26 cellular contexts compared by ENCODE assay signal in the genomic region with DNA sequence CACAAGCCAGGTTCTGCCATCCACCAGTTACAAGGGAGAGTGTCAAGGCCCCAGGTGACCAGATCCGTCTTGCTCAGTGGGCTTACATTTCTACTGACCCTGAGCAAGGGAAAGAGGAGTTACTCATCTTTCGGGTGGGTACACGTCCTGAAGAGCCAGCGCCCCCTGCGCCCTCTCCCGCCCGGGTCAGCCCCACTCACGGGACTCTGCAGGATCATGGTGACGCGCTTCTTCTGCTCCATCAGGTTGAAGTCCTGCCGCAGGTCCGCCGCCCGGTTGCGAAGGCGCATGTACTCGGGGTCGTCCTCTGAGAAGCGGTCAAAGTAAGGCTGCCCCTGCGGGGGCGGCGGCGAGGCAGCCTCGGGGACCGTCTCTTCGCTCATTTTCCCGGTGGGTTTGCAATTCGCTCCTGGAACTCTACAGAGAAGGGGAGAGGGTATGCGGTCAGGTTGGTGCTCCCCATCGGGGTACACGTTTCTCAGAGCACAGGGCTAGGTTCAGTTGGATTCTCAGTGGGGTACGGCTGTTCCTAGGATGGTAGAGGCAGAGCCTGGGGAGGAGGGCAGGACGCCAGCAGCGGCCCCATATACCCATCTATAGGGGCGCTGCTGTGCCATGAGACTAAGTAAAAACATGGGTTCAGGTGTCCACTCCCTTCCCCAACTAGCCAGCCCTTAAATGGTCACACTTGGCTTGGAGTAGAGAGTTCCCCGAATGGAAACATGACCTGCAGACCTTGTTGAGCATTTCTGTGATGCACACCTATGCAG.
"Had no signal": no experiment of that assay in that cellular context is flagged by ENCODE, and none has a peak within 500 bp of the region (broad histone marks: within the 10 kb centered on the region; RNA-seq: fewer than 3 reads in every experiment).

No MANE protein-coding gene starts in this region.

- H3K9me3 ChIP-seq: adrenal gland, body of pancreas, colonic mucosa, gastrocnemius medialis, left lung, mucosa of descending colon, spleen, tibial nerve had no signal

- H3K36me3 ChIP-seq: adrenal gland, colonic mucosa, gastrocnemius medialis, left lung, spleen, tibial nerve had no signal

- H3K27ac Mint-ChIP-seq: activated CD8-positive, alpha-beta T cell treated with anti-CD3 and anti-CD28 coated beads, Interleukin-2, amount 10 ng/mL, durations not matched to agents 7 days and 5 days; activated naive CD8-positive, alpha-beta T cell treated with anti-CD3 and anti-CD28 coated beads for 36 hours; activated T-cell treated with anti-CD3 and anti-CD28 coated beads, Interleukin-2, amount 50 U/mL, for 24 hours; activated T-helper 17 cell treated with anti-CD3 and anti-CD28 coated beads, Interleukin-2, amount 50 U/mL, for 72 hours; natural killer cell treated with Interleukin-12 subunit alpha and Interleukin-12 subunit beta and Interleukin-15 and Interleukin-18, amount 100 ng/mL, for 72 hours had no signal

- ATAC-seq: activated CD4-positive, CD25-positive, alpha-beta regulatory T cell treated with anti-CD3 and anti-CD28 coated beads, Interleukin-2, amount 50 U/mL, for 24 hours; activated CD8-positive, alpha-beta T cell treated with anti-CD3 and anti-CD28 coated beads, Interleukin-2, amount 10 ng/mL, durations not matched to agents 7 days and 5 days; activated T-helper 17 cell treated with anti-CD3 and anti-CD28 coated beads, Interleukin-2, amount 50 U/mL, for 72 hours; body of pancreas; gastrocnemius medialis; left lung; mucosa of descending colon; right cardiac atrium had no signal

- H3K9me3 Mint-ChIP-seq: activated naive CD8-positive, alpha-beta T cell treated with anti-CD3 and anti-CD28 coated beads for 36 hours; activated T-cell treated with anti-CD3 and anti-CD28 coated beads, Interleukin-2, amount 50 U/mL, for 24 hours; activated T-helper 17 cell treated with anti-CD3 and anti-CD28 coated beads, Interleukin-2, amount 50 U/mL, for 72 hours; immature natural killer cell; natural killer cell treated with Interleukin-12 subunit alpha and Interleukin-12 subunit beta and Interleukin-15 and Interleukin-18, amount 100 ng/mL, for 72 hours had no signal

- H3K4me1 Mint-ChIP-seq: activated T-helper 17 cell treated with anti-CD3 and anti-CD28 coated beads, Interleukin-2, amount 50 U/mL, for 72 hours; immature natural killer cell had no signal

- H3K4me3 Mint-ChIP-seq: activated CD8-positive, alpha-beta T cell treated with anti-CD3 and anti-CD28 coated beads, Interleukin-2, amount 10 ng/mL, durations not matched to agents 7 days and 5 days; activated naive CD8-positive, alpha-beta T cell treated with anti-CD3 and anti-CD28 coated beads for 36 hours; activated T-cell treated with anti-CD3 and anti-CD28 coated beads, Interleukin-2, amount 50 U/mL, for 24 hours; activated T-helper 17 cell treated with anti-CD3 and anti-CD28 coated beads, Interleukin-2, amount 50 U/mL, for 72 hours; immature natural killer cell; natural killer cell treated with Interleukin-12 subunit alpha and Interleukin-12 subunit beta and Interleukin-15 and Interleukin-18, amount 100 ng/mL, for 72 hours had no signal

- H3K36me3 Mint-ChIP-seq: activated naive CD8-positive, alpha-beta T cell treated with anti-CD3 and anti-CD28 coated beads for 36 hours; immature natural killer cell; natural killer cell treated with Interleukin-12 subunit alpha and Interleukin-12 subunit beta and Interleukin-15 and Interleukin-18, amount 100 ng/mL, for 72 hours had no signal

- H3K4me3 ChIP-seq: adrenal gland, body of pancreas, colonic mucosa, dorsolateral prefrontal cortex, gastrocnemius medialis, hepatocyte, left lung, lung, mucosa of descending colon, spleen, tibial nerve had no signal

- H3K4me1 ChIP-seq: adrenal gland, body of pancreas, colonic mucosa, gastrocnemius medialis, left lung, spleen, tibial nerve had no signal

- H3K27me3 Mint-ChIP-seq: activated naive CD8-positive, alpha-beta T cell treated with anti-CD3 and anti-CD28 coated beads for 36 hours; activated T-cell treated with anti-CD3 and anti-CD28 coated beads, Interleukin-2, amount 50 U/mL, for 24 hours; activated T-helper 17 cell treated with anti-CD3 and anti-CD28 coated beads, Interleukin-2, amount 50 U/mL, for 72 hours had no signal

- H3K27me3 ChIP-seq: adrenal gland, body of pancreas, colonic mucosa, dorsolateral prefrontal cortex, gastrocnemius medialis, hepatocyte, left lung, spleen, tibial nerve had no signal

- H3K27ac ChIP-seq: adrenal gland, body of pancreas, colonic mucosa, gastrocnemius medialis, hepatocyte, left lung, spleen, tibial nerve had no signal

- DNase-seq: activated CD8-positive, alpha-beta T cell treated with anti-CD3 and anti-CD28 coated beads, Interleukin-2, amount 10 ng/mL, durations not matched to agents 7 days and 5 days; activated naive CD4-positive, alpha-beta T cell; activated naive CD8-positive, alpha-beta T cell treated with anti-CD3 and anti-CD28 coated beads for 36 hours; activated T-cell treated with anti-CD3 and anti-CD28 coated beads, Interleukin-2, amount 50 U/mL, for 24 hours; adrenal gland; aorta; body of pancreas; cerebellar nuclear complex; colonic mucosa; dorsolateral prefrontal cortex; effector memory CD4-positive, alpha-beta T cell; erythroblast; gastrocnemius medialis; immature natural killer cell; left lung; mesendoderm; mucosa of descending colon; right cardiac atrium; spleen; stimulated activated naive CD4-positive, alpha-beta T cell treated with Interleukin-2 at 50 U/mL for 16 hours had no signal
